Comparison of ENCODE assay signal across 21 cellular contexts in genomic region chr6:109662192-109662591, GRCh38. TPM values are rescaled to one million over a fixed set of nuclear protein-coding genes. Genes with fewer than 3 reads are reported as not detected.
DNase-seq lines count a peak whose midpoint lies in the region; ATAC-seq, FAIRE-seq and TF ChIP-seq lines count a peak whose summit lies in the region.
"Had no signal": no experiment of that assay in that cellular context is flagged by ENCODE, and none has a peak within 500 bp of the region (broad histone marks: within the 10 kb centered on the region; RNA-seq: fewer than 3 reads in every experiment).

No MANE protein-coding gene starts in this region.

- H3K36me3 ChIP-seq in SK-N-SH (replicated peaks in 1 of 2; ENCODE audit: control insufficient read depth in 1 of 2, insufficient read depth in 2 of 2, low read length in 1 of 2): no peaks in the 10 kb centered on the region
- H3K36me3 ChIP-seq in PC-9 (ENCODE audit: low read depth): no peaks in the 10 kb centered on the region
- H3K36me3 ChIP-seq: BE2C, SJSA1 had no signal

- BruUV-seq in PC-9 (replicated peaks; lab: Mats Ljungman, UMichigan): no TSS peak

- H3K79me2 ChIP-seq in SK-N-SH (ENCODE audit: insufficient read depth) (no peaks in the 10 kb centered on the region), PC-9 (ENCODE audit: low read depth) (no peaks in the 10 kb centered on the region)

- no peaks in the 10 kb centered on the region for H3K27me3 Mint-ChIP-seq in activated naive CD4-positive, alpha-beta T cell treated with anti-CD3 and anti-CD28 coated beads, Interleukin-2, amount 10 ng/mL, durations not matched to agents 7 days and 5 days
- H3K27me3 Mint-ChIP-seq: CD4-positive, alpha-beta T cell had no signal

- WGBS in SK-N-SH (ENCODE audit: low lambda C conversion rate): 72% methylated on average over 2 of the region's 2 CpGs

- CTCF ChIA-PET in SK-N-SH (lab: Yijun Ruan, JAX) (no interaction called here), PC-9 (lab: Charles Lee) (no interaction called here)
- CTCF ChIA-PET in activated naive CD4-positive, alpha-beta T cell treated with anti-CD3 and anti-CD28 coated beads, Interleukin-2, amount 10 ng/mL, durations not matched to agents 7 days and 5 days (lab: Charles Lee): no interaction called here

- H3K27ac Mint-ChIP-seq in activated naive CD4-positive, alpha-beta T cell treated with anti-CD3 and anti-CD28 coated beads, Interleukin-2, amount 10 ng/mL, durations not matched to agents 7 days and 5 days: no peak overlapping the region
- H3K27ac Mint-ChIP-seq: CD4-positive, alpha-beta T cell had no signal

- FAIRE-seq in GM12891 (lab: Jason Lieb, UNC): no peak
- FAIRE-seq: H54 had no signal

- POLR2A ChIA-PET in SK-N-SH (lab: Yijun Ruan, JAX): no interaction called here
- POLR2A ChIA-PET in PC-9 (lab: Charles Lee; ENCODE audit: unreplicated experiment): no interaction called here

- no peaks in the 10 kb centered on the region for H3K9me3 Mint-ChIP-seq in activated naive CD4-positive, alpha-beta T cell treated with anti-CD3 and anti-CD28 coated beads, Interleukin-2, amount 10 ng/mL, durations not matched to agents 7 days and 5 days
- H3K9me3 Mint-ChIP-seq: CD4-positive, alpha-beta T cell had no signal

- H3K4me1 Mint-ChIP-seq in activated naive CD4-positive, alpha-beta T cell treated with anti-CD3 and anti-CD28 coated beads, Interleukin-2, amount 10 ng/mL, durations not matched to agents 7 days and 5 days: peaks cover 7% of the 10 kb centered on the region

- no peaks in the 10 kb centered on the region for H3K27me3 ChIP-seq in SK-N-SH (ENCODE audit: insufficient read depth)
- H3K27me3 ChIP-seq in PC-9 (ENCODE audit: insufficient read depth, low read depth): no peaks in the 10 kb centered on the region
- H3K27me3 ChIP-seq: BE2C, SJSA1 had no signal

- ATAC-seq in SK-N-SH treated with all-trans-retinoic acid at 6 μM for 48 hours: no peak

- H3K4me2 ChIP-seq in SK-N-SH (no peak overlapping the region), PC-9 (no peak overlapping the region)

- peaks cover 5% of the 10 kb centered on the region for H3F3A ChIP-seq in SK-N-SH (replicated peaks; ENCODE audit: insufficient read depth)
- no peaks in the 10 kb centered on the region for H3F3A ChIP-seq in PC-9 (ENCODE audit: insufficient read depth, low read depth)

- H3K9ac ChIP-seq in SK-N-SH: no peak overlapping the region

- H2AFZ ChIP-seq in SK-N-SH (ENCODE audit: low read depth) (no peak overlapping the region), PC-9 (no peak overlapping the region)

- TF ChIP-seq RAD21 in SK-N-SH (IDR thresholded peaks at IDR 0.05; ENCODE audit: low read length): no peak

- intact Hi-C loops in PC-9 (cut with micrococcal nuclease; ENCODE audit: unreplicated experiment): no loop called here

- no peak for TF ChIP-seq EP300 in SK-N-SH (IDR thresholded peaks at IDR 0.05; ENCODE audit: borderline replicate concordance in 1 of 2, low read depth in 1 of 2, low read length in 1 of 2)

- no peak overlapping the region; a peak in 1 of 4 replicates for H3K27ac ChIP-seq in SK-N-SH (ENCODE audit: low read depth in 2 of 2, low read length in 1 of 2)
- H3K27ac ChIP-seq in PC-9: no peak overlapping the region
- H3K27ac ChIP-seq: 22Rv1, SJSA1 had no signal

- H3K4me3 ChIP-seq in SK-N-SH (ENCODE audit: low read depth in 2 of 2, low read length in 1 of 2) (no peak overlapping the region), foreskin fibroblast (ENCODE audit: low read depth in 1 of 2, low read length in 2 of 2) (no peak overlapping the region), PC-9 (no peak overlapping the region)
- H3K4me3 ChIP-seq: SJSA1 had no signal

- H3K9me3 ChIP-seq in SK-N-SH: no peaks in the 10 kb centered on the region
- no peaks in the 10 kb centered on the region for H3K9me3 ChIP-seq in PC-9 (ENCODE audit: insufficient read depth, low read depth)
- H3K9me3 ChIP-seq: BE2C, SJSA1 had no signal

- 0 out of 4 replicates have a peak, but pooled peaks cover 0 to 16% of the 10 kb centered on the region in 2 experiments for H3K4me1 ChIP-seq in SK-N-SH (ENCODE audit: control insufficient read depth in 1 of 2, insufficient read depth in 2 of 2, low read depth in 1 of 2, low read length in 1 of 2)
- no peaks in the 10 kb centered on the region for H3K4me1 ChIP-seq in PC-9 (replicated peaks; ENCODE audit: insufficient read depth)
- H3K4me1 ChIP-seq: BE2C, SJSA1 had no signal

- DNase-seq in SK-N-SH (no peak), amniotic epithelial cell (ENCODE audit: low read depth) (peak; percentile 8), foreskin fibroblast (peak; percentile 16 to 61), NCI-H1105 treated with DMSO at 0.1 percent for 48 hours (lab: John Stamatoyannopoulos, UW) (no peak), PC-9 (no peak), GM12891 (ENCODE audit: insufficient read length, low spot score) (no peak)
- no peak for DNase-seq in activated naive CD4-positive, alpha-beta T cell treated with anti-CD3 and anti-CD28 coated beads, Interleukin-2, amount 10 ng/mL, durations not matched to agents 7 days and 5 days
- DNase-seq: BE2C; CD4-positive, alpha-beta T cell; GDM1; Karpas-422; NCI-H1436; NCI-H2029; NCI-H2171; NCI-H446 treated with DMSO at 0.1 percent for 48 hours; NK-92 treated with Interleukin-12 subunit alpha and Interleukin-12 subunit beta, amount 100 ng/mL, for 24 hours; OCI-M1 had no signal

- no peak overlapping the region for H3K4me3 Mint-ChIP-seq in activated naive CD4-positive, alpha-beta T cell treated with anti-CD3 and anti-CD28 coated beads, Interleukin-2, amount 10 ng/mL, durations not matched to agents 7 days and 5 days
- H3K4me3 Mint-ChIP-seq: CD4-positive, alpha-beta T cell had no signal

- H3K36me3 Mint-ChIP-seq in activated naive CD4-positive, alpha-beta T cell treated with anti-CD3 and anti-CD28 coated beads, Interleukin-2, amount 10 ng/mL, durations not matched to agents 7 days and 5 days: no peaks in the 10 kb centered on the region

- TF ChIP-seq POLR2A in GM12891 (IDR thresholded peaks at IDR 0.05; ENCODE audit: low read depth, low read length): no peak

- no peaks in the 10 kb centered on the region for H4K20me1 ChIP-seq in SK-N-SH (ENCODE audit: insufficient read depth)
- no peaks in the 10 kb centered on the region for H4K20me1 ChIP-seq in PC-9 (ENCODE audit: insufficient read depth)

- TF ChIP-seq CTCF in SK-N-SH (IDR thresholded peaks at IDR 0.05): no peak
- no peak for TF ChIP-seq CTCF in foreskin fibroblast (IDR thresholded peaks at IDR 0.05; ENCODE audit: low read depth, low read length)
- TF ChIP-seq CTCF in PC-9 (conservative IDR thresholded peaks at IDR 0.05): no peak

- H3K9me2 ChIP-seq in SK-N-SH: no peaks in the 10 kb centered on the region
- H3K9me2 ChIP-seq in PC-9 (ENCODE audit: insufficient read depth): no peaks in the 10 kb centered on the region

TF ChIP-seq in SK-N-SH, 30 proteins besides CTCF, POLR2A, EP300 and RAD21:
- TF ChIP-seq TCF12 (IDR thresholded peaks at IDR 0.05): no peak
- TF ChIP-seq, protein P1, sequence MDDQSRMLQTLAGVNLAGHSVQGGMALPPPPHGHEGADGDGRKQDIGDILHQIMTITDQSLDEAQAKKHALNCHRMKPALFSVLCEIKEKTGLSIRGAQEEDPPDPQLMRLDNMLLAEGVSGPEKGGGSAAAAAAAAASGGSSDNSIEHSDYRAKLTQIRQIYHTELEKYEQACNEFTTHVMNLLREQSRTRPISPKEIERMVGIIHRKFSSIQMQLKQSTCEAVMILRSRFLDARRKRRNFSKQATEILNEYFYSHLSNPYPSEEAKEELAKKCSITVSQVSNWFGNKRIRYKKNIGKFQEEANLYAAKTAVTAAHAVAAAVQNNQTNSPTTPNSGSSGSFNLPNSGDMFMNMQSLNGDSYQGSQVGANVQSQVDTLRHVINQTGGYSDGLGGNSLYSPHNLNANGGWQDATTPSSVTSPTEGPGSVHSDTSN (IDR thresholded peaks at IDR 0.05): 0 out of 2 replicates have a peak, but pooled peaks have one; percentile 6
TF ChIP-seq in SK-N-SH: peak in this region for 1.

TF ChIP-seq in GM12891, 5 proteins besides CTCF, POLR2A, EP300 and RAD21:
- TF ChIP-seq POU2F2 (IDR thresholded peaks at IDR 0.05; ENCODE audit: low read depth, low read length) (no peak), TAF1 (IDR thresholded peaks at IDR 0.05; ENCODE audit: low read depth, low read length) (no peak), SPI1 (IDR thresholded peaks at IDR 0.05; ENCODE audit: low read depth, low read length) (no peak), POLR2AphosphoS5 (IDR thresholded peaks at IDR 0.05; ENCODE audit: low read depth, low read length) (no peak), PAX5 (IDR thresholded peaks at IDR 0.05; ENCODE audit: insufficient read depth, low read length, severe bottlenecking) (no peak)

RNA-seq across cellular contexts. Expression of gene AK9, which starts 28.8 kb away (rescaled TPM):
- 0.76 and 1.1 TPM in 2 replicates for polyA plus RNA-seq in SK-N-SH (2012; rRNA removed)
- polyA plus RNA-seq in SK-N-SH (2012; cell fraction: cytosol; rRNA removed): 1.2 and 1.7 TPM in 2 replicates
- 0.79 and 1.6 TPM in 2 replicates for polyA plus RNA-seq in SK-N-SH (2012; cell fraction: nucleus; rRNA removed)
- total RNA-seq in PC-9 (2021): 6.4 and 7.4 TPM in 2 replicates
- polyA plus RNA-seq in GM12891 (2012; ENCODE audit: low read depth, missing spikeins): 2.8 TPM

RNA-seq across cellular contexts. Expression of gene FIG4, which starts 28.9 kb away (rescaled TPM):
- 6.8 and 8.4 TPM in 2 replicates for polyA plus RNA-seq in SK-N-SH (2012; rRNA removed)
- polyA plus RNA-seq in SK-N-SH (2012; cell fraction: cytosol; rRNA removed): 8.7 and 9.6 TPM in 2 replicates
- polyA plus RNA-seq in SK-N-SH (2012; cell fraction: nucleus; rRNA removed): 6.4 and 11.1 TPM in 2 replicates
- total RNA-seq in PC-9 (2021): 15.4 and 16.5 TPM in 2 replicates
- polyA plus RNA-seq in GM12891 (2012; ENCODE audit: low read depth, missing spikeins): 13.9 TPM

Comparison
In these comparisons a context has a peak if more than half of its experiments do, and no peak if none do; other contexts are left out.
1. DNase-seq: peak in amniotic epithelial cell (single experiment) and foreskin fibroblast (2 of 2); none in SK-N-SH (single experiment), NCI-H1105 treated with DMSO at 0.1 percent for 48 hours (single experiment), activated naive CD4-positive, alpha-beta T cell treated with anti-CD3 and anti-CD28 coated beads, Interleukin-2, amount 10 ng/mL, durations not matched to agents 7 days and 5 days (single experiment), PC-9 (0 of 2) and GM12891 (single experiment).